ENCODE assay signal across 18 cellular contexts in genomic region chr2:20652673-20653575, GRCh38. TPM values are rescaled to one million over a fixed set of nuclear protein-coding genes. Genes with fewer than 3 reads are reported as not detected.
A peak's percentile ranks its signal among the peaks of the same experiment; 100 is the strongest.
DNase-seq lines count a peak whose midpoint lies in the region; ATAC-seq and TF ChIP-seq lines count a peak whose summit lies in the region.
"Had no signal": no experiment of that assay in that cellular context is flagged by ENCODE, and none has a peak within 500 bp of the region (broad histone marks: within the 10 kb centered on the region; RNA-seq: fewer than 3 reads in every experiment).

No MANE protein-coding gene starts in this region.

- no peaks in the 10 kb centered on the region for H3K27me3 ChIP-seq in right atrium auricular region
- no peaks in the 10 kb centered on the region for H3K27me3 ChIP-seq in SJCRH30
- H3K27me3 ChIP-seq in lower lobe of right lung (ENCODE audit: low read depth) = no peaks in the 10 kb centered on the region
- H3K27me3 ChIP-seq in thoracic aorta (replicated peaks; ENCODE audit: insufficient read depth) = no peaks in the 10 kb centered on the region
- H3K27me3 ChIP-seq in foreskin keratinocyte = peaks cover 16% of the 10 kb centered on the region

- no peak overlapping the region for H3K27ac ChIP-seq in right atrium auricular region
- peak overlapping the region; percentile 28; the same call in 1 of the 2 replicates for H3K27ac ChIP-seq in SJCRH30
- no peak overlapping the region for H3K27ac ChIP-seq in lower lobe of right lung
- peak overlapping the region; percentile 88 to 92 for H3K27ac ChIP-seq in thoracic aorta
- H3K27ac ChIP-seq in foreskin keratinocyte = no peak overlapping the region
- H3K27ac ChIP-seq: C4-2B, PC-9 had no signal

- DNase-seq in Right ventricle myocardium inferior (ENCODE audit: missing footprints) = peak; percentile 50
- no peak for DNase-seq in right atrium auricular region (ENCODE audit: low spot score)
- no peak for DNase-seq in SJCRH30
- DNase-seq in lower lobe of right lung = peak; percentile 28
- no peak for DNase-seq in thoracic aorta (ENCODE audit: low spot score)
- no peak for DNase-seq in HK-2 (ENCODE audit: unreplicated experiment)
- no peak for DNase-seq in foreskin keratinocyte
- DNase-seq in NCI-H345 (lab: John Stamatoyannopoulos, UW) = no peak
- DNase-seq: 8988T, DMS53, H9, NCI-H146, NCI-H2107, NCI-H446 treated with DMSO at 0.1 percent for 48 hours, NCI-H774, PC-9 had no signal

- no peak overlapping the region for H3K4me3 ChIP-seq in right atrium auricular region
- no peak overlapping the region for H3K4me3 ChIP-seq in SJCRH30
- H3K4me3 ChIP-seq in lower lobe of right lung = no peak overlapping the region
- no peak overlapping the region for H3K4me3 ChIP-seq in thoracic aorta
- H3K4me3 ChIP-seq: PC-9 had no signal

- H3K9me3 ChIP-seq in right atrium auricular region = no peaks in the 10 kb centered on the region
- no peaks in the 10 kb centered on the region for H3K9me3 ChIP-seq in SJCRH30 (replicated peaks)
- no peaks in the 10 kb centered on the region for H3K9me3 ChIP-seq in lower lobe of right lung
- no peaks in the 10 kb centered on the region for H3K9me3 ChIP-seq in thoracic aorta

- ATAC-seq in Right ventricle myocardium inferior (no peak), lower lobe of right lung (no peak), thoracic aorta (ENCODE audit: insufficient number of reproducible peaks, low FRiP score, low read depth) (no peak), foreskin keratinocyte (no peak)

- H3K36me3 ChIP-seq in right atrium auricular region (no peaks in the 10 kb centered on the region), SJCRH30 (no peaks in the 10 kb centered on the region), lower lobe of right lung (no peaks in the 10 kb centered on the region), thoracic aorta (no peaks in the 10 kb centered on the region)

- intact Hi-C loops in Right ventricle myocardium inferior (cut with DNase I) = no loop called here
- intact Hi-C loops in lower lobe of right lung (cut with DNase I) = no loop called here

- H3K4me1 ChIP-seq in right atrium auricular region (peaks cover 0 to 34% of the 10 kb centered on the region in 2 donors), SJCRH30 (peaks cover 38% of the 10 kb centered on the region), lower lobe of right lung (peaks cover 25% of the 10 kb centered on the region), thoracic aorta (ENCODE audit: control insufficient read depth in 1 of 2, low read depth in 2 of 2) (peaks cover 20 to 39% of the 10 kb centered on the region in 2 donors), foreskin keratinocyte (peaks cover 8% of the 10 kb centered on the region)

- TF ChIP-seq CTCF in right atrium auricular region (IDR thresholded peaks at IDR 0.05) = no peak
- no peak for TF ChIP-seq CTCF in lower lobe of right lung (IDR thresholded peaks at IDR 0.05)
- TF ChIP-seq CTCF in thoracic aorta (IDR thresholded peaks at IDR 0.05) = no peak
- no peak for TF ChIP-seq CTCF in foreskin keratinocyte (conservative IDR thresholded peaks at IDR 0.05)

RNA-seq across cellular contexts. Expression of gene HS1BP3, which starts 2.0 kb away (rescaled TPM):
- total RNA-seq in Right ventricle myocardium inferior (20.1 TPM), right atrium auricular region (10 to 100 TPM; 19.5 to 26.0 TPM), lower lobe of right lung (39.9 TPM), thoracic aorta (10 to 100 TPM; 40.7 to 65.8 TPM), foreskin keratinocyte (21.0 and 23.8 TPM in 2 replicates)
- total RNA-seq in SJCRH30 (2014; rRNA removed; shearing (Covaris generic)) = 14.0 and 14.7 TPM in 2 replicates
- polyA plus RNA-seq in foreskin keratinocyte = 21.8 and 23.1 TPM in 2 replicates

RNA-seq across cellular contexts. Expression of gene GDF7, which starts 14.0 kb away (rescaled TPM):
- 0.46 TPM for total RNA-seq in Right ventricle myocardium inferior
- 1 to 10 TPM; 1.1 to 1.7 TPM for total RNA-seq in right atrium auricular region
- total RNA-seq in SJCRH30 (2014; rRNA removed; shearing (Covaris generic)) = 0.02 and 0.03 TPM in 2 replicates
- total RNA-seq in lower lobe of right lung = 0.62 TPM
- total RNA-seq in thoracic aorta = 10 to 100 TPM; 39.7 to 40.7 TPM
- total RNA-seq in foreskin keratinocyte = not detected in 2 replicates
- polyA plus RNA-seq in foreskin keratinocyte = not detected in 2 replicates
- total RNA-seq: LHCN-M2 had no signal

Comparison
In these comparisons a context has a peak if more than half of its experiments do, and no peak if none do; other contexts are left out.
1. DNase-seq: peak in Right ventricle myocardium inferior (single experiment) and lower lobe of right lung (single experiment); none in right atrium auricular region (single experiment), SJCRH30 (0 of 2), thoracic aorta (single experiment), HK-2 (single experiment), foreskin keratinocyte (0 of 2) and NCI-H345 (single experiment).
2. H3K27ac ChIP-seq: peak in SJCRH30 (single experiment) and thoracic aorta (2 of 2); none in right atrium auricular region (0 of 2), lower lobe of right lung (single experiment) and foreskin keratinocyte (single experiment).
3. RNA of gene GDF7, which starts 14.0 kb away (total RNA-seq): 39.7 to 40.7 TPM in thoracic aorta; 1.1 to 1.7 TPM in right atrium auricular region, 0.62 TPM in lower lobe of right lung (single experiment), 0.46 TPM in Right ventricle myocardium inferior (single experiment), 0.02 to 0.03 TPM in SJCRH30 and not detected in foreskin keratinocyte; every median in the first group is over 10 times any median in the second.